1 cellular context compared by ENCODE assay signal in the genomic region with DNA sequence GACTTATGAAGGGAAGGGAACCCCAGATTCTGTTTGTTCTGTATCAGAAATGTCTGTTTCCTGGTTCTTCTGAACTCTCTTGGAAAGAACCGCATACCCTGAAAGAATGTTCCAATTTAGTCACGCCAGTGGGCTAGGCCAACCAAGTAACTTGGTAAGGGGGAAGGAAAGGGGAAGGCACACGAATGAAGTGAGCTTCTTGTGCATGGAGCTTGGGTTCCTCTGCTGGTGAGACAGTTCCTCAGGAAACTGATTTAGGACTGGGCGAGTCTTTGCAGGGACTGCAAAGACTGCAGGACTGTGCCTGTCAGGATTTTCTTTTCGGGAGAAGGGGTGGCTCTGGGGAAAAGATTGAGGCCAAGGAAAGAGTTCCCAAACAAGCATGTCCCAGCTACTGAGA.
TF ChIP-seq lines count a peak whose summit lies in the region.

No MANE protein-coding gene starts in this region.

TF ChIP-seq in H1, 55 proteins besides CTCF, POLR2A, EP300 and RAD21:
- no peak for TF ChIP-seq ATF2 (IDR thresholded peaks at IDR 0.05; ENCODE audit: low read length)
- no peak for TF ChIP-seq CEBPB (IDR thresholded peaks at IDR 0.05; ENCODE audit: low read depth, low read length)
- TF ChIP-seq TCF12 (IDR thresholded peaks at IDR 0.05; ENCODE audit: low read depth, low read length) = no peak
- no peak for TF ChIP-seq FOSL1 (IDR thresholded peaks at IDR 0.05; ENCODE audit: insufficient read depth, low read depth, low read length)
- TF ChIP-seq BACH1 (IDR thresholded peaks at IDR 0.05; ENCODE audit: low read length) = no peak
- TF ChIP-seq SIRT6 (IDR thresholded peaks at IDR 0.05; ENCODE audit: low read length) = no peak
- TF ChIP-seq SAP30 (IDR thresholded peaks at IDR 0.05; ENCODE audit: insufficient read depth, insufficient replicate concordance, low read length) = no peak
- no peak for TF ChIP-seq POU5F1 (IDR thresholded peaks at IDR 0.05; ENCODE audit: low read depth, low read length)
- TF ChIP-seq POLR2AphosphoS5 (IDR thresholded peaks at IDR 0.05; ENCODE audit: low read depth, low read length) = no peak
- TF ChIP-seq ASH2L (IDR thresholded peaks at IDR 0.05; ENCODE audit: low read length) = no peak
- no peak for TF ChIP-seq JUN (IDR thresholded peaks at IDR 0.05; ENCODE audit: low read depth, low read length)
- TF ChIP-seq CBX8 (IDR thresholded peaks at IDR 0.05; ENCODE audit: borderline replicate concordance, low read depth, low read length) = no peak
- TF ChIP-seq SIX5 (IDR thresholded peaks at IDR 0.05; ENCODE audit: low read depth, low read length) = no peak
